Comparison of ENCODE assay signal across 6 cellular contexts in genomic region chr9:137606005-137606601, GRCh38. TPM values are rescaled to one million over a fixed set of nuclear protein-coding genes. Genes with fewer than 3 reads are reported as not detected.
A peak's percentile ranks its signal among the peaks of the same experiment; 100 is the strongest.
DNase-seq lines count a peak whose midpoint lies in the region; ATAC-seq and TF ChIP-seq lines count a peak whose summit lies in the region.

No MANE protein-coding gene starts in this region.

- H3K36me3 Mint-ChIP-seq in nephron progenitor cell (ENCODE audit: low read depth), result no peaks in the 10 kb centered on the region

- no peaks in the 10 kb centered on the region for H3K36me3 ChIP-seq in body of pancreas (replicated peaks in 1 of 2; ENCODE audit: insufficient read depth in 1 of 2, low read depth in 2 of 2)

- intact Hi-C loops in body of pancreas (cut with DNase I), result no loop called here

- peak overlapping the region; percentile 78 for H3K4me3 Mint-ChIP-seq in nephron progenitor cell

- H3K4me1 ChIP-seq in body of pancreas, result peaks cover 37% of the 10 kb centered on the region

- no peaks in the 10 kb centered on the region for H3K9me3 Mint-ChIP-seq in nephron progenitor cell

- no peak overlapping the region for H3K27ac Mint-ChIP-seq in nephron progenitor cell

- no peak for TF ChIP-seq POLR2A in body of pancreas (IDR thresholded peaks at IDR 0.05)

- no peak for TF ChIP-seq CTCF in body of pancreas (IDR thresholded peaks at IDR 0.05)
- TF ChIP-seq CTCF in nephron progenitor cell (IDR thresholded peaks at IDR 0.05), result no peak

- H3K4me3 ChIP-seq in body of pancreas, result peak overlapping the region; percentile 24 to 64

- H3K27ac ChIP-seq in body of pancreas, result peak overlapping the region; percentile 83 to 98 (median 94)

- no peaks in the 10 kb centered on the region for H3K9me3 ChIP-seq in body of pancreas

- H3K4me1 Mint-ChIP-seq in nephron progenitor cell, result peaks cover 44% of the 10 kb centered on the region

- peak; percentile 16 for ATAC-seq in GM18867 (IDR thresholded peaks at IDR 0.05; ENCODE audit: unreplicated experiment)
- ATAC-seq in HG03159 (IDR thresholded peaks at IDR 0.05; ENCODE audit: unreplicated experiment), result peak; percentile 13
- peak; percentile 28 for ATAC-seq in body of pancreas
- no peak for ATAC-seq in HG03354 (IDR thresholded peaks at IDR 0.05; ENCODE audit: poor library complexity, severe bottlenecking, unreplicated experiment)

- no peaks in the 10 kb centered on the region for H3K27me3 ChIP-seq in body of pancreas

- WGBS in body of pancreas, 2 donors, result 0% methylated on average over 23 of the region's 57 CpGs; no CpG with 5 or more reads in 1 of the 2 donors

- H3K27me3 Mint-ChIP-seq in nephron progenitor cell (ENCODE audit: low read depth, poor library complexity), result peaks cover 46% of the 10 kb centered on the region

- DNase-seq in body of pancreas (peak; percentile 64 to 79 (median 70)), nephron progenitor cell (peak; percentile 57), AG08395 (ENCODE audit: low spot score) (no peak)

RNA-seq across cellular contexts. Expression of gene ARRDC1, which starts 0.6 kb away (rescaled TPM):
- total RNA-seq in body of pancreas, result 10 to 100 TPM; 78.1 to 93.6 TPM

RNA-seq across cellular contexts. Expression of gene EHMT1, which starts 12.7 kb away (rescaled TPM):
- 10 to 100 TPM; 41.0 to 65.9 TPM for total RNA-seq in body of pancreas

RNA-seq across cellular contexts. Expression of gene ZMYND19, which starts 15.8 kb away (rescaled TPM):
- total RNA-seq in body of pancreas, result 1 to 10 TPM; 6.6 to 8.8 TPM

RNA-seq across cellular contexts. Expression of gene DPH7, which starts 27.4 kb away (rescaled TPM):
- 10 to 100 TPM; 44.4 to 46.5 TPM for total RNA-seq in body of pancreas

RNA-seq across cellular contexts. Expression of gene MRPL41, which starts 54.4 kb away (rescaled TPM):
- 10 to 100 TPM; 32.9 to 37.2 TPM for total RNA-seq in body of pancreas
